2 cellular contexts compared by ENCODE assay signal in the genomic region with DNA sequence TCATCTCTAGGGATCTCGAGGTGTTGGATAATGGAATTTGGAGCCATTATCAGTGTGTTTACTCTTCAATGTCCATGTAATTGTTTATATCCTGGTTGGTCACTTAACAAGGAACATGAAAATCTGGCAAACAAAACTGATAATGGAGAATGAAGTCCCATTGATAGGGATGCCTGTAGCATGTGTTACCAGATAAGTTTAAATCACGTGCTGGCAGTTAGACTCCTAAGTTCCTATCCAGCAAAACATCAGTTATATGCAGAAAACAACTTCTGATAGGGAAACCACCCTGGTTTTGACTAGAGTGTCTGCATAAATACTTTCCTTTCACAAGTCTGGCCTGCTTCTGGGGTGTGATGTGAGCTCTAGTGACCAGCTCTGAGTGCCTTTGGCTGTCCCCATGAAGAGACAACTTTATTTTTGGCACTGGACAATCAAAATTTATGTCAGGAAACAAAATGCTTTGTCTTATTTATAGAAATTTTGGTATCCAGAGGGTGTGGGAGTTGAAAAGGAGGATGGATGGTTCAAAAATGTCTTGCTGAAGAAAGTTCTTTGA.
TF ChIP-seq lines count a peak whose summit lies in the region.

No MANE protein-coding gene starts in this region.

TF ChIP-seq in GM23338, 12 proteins besides CTCF, POLR2A, EP300 and RAD21 (continued from another document and continues in another):
- TF ChIP-seq, protein P1, sequence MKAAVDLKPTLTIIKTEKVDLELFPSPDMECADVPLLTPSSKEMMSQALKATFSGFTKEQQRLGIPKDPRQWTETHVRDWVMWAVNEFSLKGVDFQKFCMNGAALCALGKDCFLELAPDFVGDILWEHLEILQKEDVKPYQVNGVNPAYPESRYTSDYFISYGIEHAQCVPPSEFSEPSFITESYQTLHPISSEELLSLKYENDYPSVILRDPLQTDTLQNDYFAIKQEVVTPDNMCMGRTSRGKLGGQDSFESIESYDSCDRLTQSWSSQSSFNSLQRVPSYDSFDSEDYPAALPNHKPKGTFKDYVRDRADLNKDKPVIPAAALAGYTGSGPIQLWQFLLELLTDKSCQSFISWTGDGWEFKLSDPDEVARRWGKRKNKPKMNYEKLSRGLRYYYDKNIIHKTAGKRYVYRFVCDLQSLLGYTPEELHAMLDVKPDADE (IDR thresholded peaks at IDR 0.05): no peak
- TF ChIP-seq ZNF114 (CRISPR knock-in tag; IDR thresholded peaks at IDR 0.05): no peak
- TF ChIP-seq EZH2 (IDR thresholded peaks at IDR 0.05; ENCODE audit: low read depth, unreplicated experiment): no peak
- TF ChIP-seq, protein P2, sequence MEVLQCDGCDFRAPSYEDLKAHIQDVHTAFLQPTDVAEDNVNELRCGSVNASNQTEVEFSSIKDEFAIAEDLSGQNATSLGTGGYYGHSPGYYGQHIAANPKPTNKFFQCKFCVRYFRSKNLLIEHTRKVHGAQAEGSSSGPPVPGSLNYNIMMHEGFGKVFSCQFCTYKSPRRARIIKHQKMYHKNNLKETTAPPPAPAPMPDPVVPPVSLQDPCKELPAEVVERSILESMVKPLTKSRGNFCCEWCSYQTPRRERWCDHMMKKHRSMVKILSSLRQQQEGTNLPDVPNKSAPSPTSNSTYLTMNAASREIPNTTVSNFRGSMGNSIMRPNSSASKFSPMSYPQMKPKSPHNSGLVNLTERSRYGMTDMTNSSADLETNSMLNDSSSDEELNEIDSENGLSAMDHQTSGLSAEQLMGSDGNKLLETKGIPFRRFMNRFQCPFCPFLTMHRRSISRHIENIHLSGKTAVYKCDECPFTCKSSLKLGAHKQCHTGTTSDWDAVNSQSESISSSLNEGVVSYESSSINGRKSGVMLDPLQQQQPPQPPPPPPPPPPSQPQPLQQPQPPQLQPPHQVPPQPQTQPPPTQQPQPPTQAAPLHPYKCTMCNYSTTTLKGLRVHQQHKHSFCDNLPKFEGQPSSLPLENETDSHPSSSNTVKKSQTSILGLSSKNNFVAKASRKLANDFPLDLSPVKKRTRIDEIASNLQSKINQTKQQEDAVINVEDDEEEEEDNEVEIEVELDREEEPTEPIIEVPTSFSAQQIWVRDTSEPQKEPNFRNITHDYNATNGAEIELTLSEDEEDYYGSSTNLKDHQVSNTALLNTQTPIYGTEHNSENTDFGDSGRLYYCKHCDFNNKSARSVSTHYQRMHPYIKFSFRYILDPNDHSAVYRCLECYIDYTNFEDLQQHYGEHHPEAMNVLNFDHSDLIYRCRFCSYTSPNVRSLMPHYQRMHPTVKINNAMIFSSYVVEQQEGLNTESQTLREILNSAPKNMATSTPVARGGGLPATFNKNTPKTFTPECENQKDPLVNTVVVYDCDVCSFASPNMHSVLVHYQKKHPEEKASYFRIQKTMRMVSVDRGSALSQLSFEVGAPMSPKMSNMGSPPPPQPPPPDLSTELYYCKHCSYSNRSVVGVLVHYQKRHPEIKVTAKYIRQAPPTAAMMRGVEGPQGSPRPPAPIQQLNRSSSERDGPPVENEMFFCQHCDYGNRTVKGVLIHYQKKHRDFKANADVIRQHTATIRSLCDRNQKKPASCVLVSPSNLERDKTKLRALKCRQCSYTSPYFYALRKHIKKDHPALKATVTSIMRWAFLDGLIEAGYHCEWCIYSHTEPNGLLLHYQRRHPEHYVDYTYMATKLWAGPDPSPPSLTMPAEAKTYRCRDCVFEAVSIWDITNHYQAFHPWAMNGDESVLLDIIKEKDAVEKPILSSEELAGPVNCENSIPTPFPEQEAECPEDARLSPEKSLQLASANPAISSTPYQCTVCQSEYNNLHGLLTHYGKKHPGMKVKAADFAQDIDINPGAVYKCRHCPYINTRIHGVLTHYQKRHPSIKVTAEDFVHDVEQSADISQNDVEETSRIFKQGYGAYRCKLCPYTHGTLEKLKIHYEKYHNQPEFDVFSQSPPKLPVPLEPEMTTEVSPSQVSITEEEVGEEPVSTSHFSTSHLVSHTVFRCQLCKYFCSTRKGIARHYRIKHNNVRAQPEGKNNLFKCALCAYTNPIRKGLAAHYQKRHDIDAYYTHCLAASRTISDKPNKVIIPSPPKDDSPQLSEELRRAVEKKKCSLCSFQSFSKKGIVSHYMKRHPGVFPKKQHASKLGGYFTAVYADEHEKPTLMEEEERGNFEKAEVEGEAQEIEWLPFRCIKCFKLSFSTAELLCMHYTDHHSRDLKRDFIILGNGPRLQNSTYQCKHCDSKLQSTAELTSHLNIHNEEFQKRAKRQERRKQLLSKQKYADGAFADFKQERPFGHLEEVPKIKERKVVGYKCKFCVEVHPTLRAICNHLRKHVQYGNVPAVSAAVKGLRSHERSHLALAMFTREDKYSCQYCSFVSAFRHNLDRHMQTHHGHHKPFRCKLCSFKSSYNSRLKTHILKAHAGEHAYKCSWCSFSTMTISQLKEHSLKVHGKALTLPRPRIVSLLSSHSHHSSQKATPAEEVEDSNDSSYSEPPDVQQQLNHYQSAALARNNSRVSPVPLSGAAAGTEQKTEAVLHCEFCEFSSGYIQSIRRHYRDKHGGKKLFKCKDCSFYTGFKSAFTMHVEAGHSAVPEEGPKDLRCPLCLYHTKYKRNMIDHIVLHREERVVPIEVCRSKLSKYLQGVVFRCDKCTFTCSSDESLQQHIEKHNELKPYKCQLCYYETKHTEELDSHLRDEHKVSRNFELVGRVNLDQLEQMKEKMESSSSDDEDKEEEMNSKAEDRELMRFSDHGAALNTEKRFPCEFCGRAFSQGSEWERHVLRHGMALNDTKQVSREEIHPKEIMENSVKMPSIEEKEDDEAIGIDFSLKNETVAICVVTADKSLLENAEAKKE (CRISPR knock-in tag; IDR thresholded peaks at IDR 0.05): no peak
- no peak for TF ChIP-seq JUNB (IDR thresholded peaks at IDR 0.05; ENCODE audit: unreplicated experiment)
- no peak for TF ChIP-seq ZNF331 (CRISPR knock-in tag; IDR thresholded peaks at IDR 0.05; ENCODE audit: low read depth)
- no peak for TF ChIP-seq EZH2phosphoT487 (IDR thresholded peaks at IDR 0.05; ENCODE audit: unreplicated experiment)
- TF ChIP-seq, protein P3, sequence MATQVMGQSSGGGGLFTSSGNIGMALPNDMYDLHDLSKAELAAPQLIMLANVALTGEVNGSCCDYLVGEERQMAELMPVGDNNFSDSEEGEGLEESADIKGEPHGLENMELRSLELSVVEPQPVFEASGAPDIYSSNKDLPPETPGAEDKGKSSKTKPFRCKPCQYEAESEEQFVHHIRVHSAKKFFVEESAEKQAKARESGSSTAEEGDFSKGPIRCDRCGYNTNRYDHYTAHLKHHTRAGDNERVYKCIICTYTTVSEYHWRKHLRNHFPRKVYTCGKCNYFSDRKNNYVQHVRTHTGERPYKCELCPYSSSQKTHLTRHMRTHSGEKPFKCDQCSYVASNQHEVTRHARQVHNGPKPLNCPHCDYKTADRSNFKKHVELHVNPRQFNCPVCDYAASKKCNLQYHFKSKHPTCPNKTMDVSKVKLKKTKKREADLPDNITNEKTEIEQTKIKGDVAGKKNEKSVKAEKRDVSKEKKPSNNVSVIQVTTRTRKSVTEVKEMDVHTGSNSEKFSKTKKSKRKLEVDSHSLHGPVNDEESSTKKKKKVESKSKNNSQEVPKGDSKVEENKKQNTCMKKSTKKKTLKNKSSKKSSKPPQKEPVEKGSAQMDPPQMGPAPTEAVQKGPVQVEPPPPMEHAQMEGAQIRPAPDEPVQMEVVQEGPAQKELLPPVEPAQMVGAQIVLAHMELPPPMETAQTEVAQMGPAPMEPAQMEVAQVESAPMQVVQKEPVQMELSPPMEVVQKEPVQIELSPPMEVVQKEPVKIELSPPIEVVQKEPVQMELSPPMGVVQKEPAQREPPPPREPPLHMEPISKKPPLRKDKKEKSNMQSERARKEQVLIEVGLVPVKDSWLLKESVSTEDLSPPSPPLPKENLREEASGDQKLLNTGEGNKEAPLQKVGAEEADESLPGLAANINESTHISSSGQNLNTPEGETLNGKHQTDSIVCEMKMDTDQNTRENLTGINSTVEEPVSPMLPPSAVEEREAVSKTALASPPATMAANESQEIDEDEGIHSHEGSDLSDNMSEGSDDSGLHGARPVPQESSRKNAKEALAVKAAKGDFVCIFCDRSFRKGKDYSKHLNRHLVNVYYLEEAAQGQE (IDR thresholded peaks at IDR 0.05; ENCODE audit: unreplicated experiment): no peak
- TF ChIP-seq STAT1 (IDR thresholded peaks at IDR 0.05; ENCODE audit: unreplicated experiment): no peak

TF ChIP-seq in GM12878, 131 proteins besides CTCF, POLR2A, EP300 and RAD21 (continued from another document):
- TF ChIP-seq, protein P4, sequence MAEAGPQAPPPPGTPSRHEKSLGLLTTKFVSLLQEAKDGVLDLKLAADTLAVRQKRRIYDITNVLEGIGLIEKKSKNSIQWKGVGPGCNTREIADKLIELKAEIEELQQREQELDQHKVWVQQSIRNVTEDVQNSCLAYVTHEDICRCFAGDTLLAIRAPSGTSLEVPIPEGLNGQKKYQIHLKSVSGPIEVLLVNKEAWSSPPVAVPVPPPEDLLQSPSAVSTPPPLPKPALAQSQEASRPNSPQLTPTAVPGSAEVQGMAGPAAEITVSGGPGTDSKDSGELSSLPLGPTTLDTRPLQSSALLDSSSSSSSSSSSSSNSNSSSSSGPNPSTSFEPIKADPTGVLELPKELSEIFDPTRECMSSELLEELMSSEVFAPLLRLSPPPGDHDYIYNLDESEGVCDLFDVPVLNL (IDR thresholded peaks at IDR 0.05; ENCODE audit: low read depth, low read length): no peak
- TF ChIP-seq SMAD5 (IDR thresholded peaks at IDR 0.05; ENCODE audit: low read depth) (no peak), SPI1 (IDR thresholded peaks at IDR 0.05; ENCODE audit: borderline replicate concordance, insufficient read depth, low read depth, low read length) (no peak), NFXL1 (IDR thresholded peaks at IDR 0.05; ENCODE audit: borderline replicate concordance) (no peak)
